Comparison of ENCODE assay signal across 12 cellular contexts in the genomic region with DNA sequence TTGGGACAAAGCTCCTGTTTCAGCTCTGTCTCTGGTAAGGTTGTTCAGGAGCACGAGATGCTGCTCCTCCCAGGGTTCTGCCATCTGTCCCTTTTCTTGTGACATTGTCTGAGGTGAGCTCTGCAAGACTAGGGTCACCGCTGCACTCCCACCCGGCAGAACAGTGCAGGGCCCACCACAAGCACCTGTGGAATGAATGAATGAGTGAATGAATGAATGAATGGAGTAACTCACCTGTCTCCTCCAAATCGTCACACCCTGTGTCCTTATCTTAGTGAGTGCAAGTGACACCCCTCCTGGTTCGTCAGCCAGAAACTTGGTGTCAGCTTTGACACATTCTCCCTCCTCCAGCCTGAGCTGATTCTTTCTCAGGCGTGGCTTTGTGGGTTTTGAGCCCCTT.
DNase-seq lines count a peak whose midpoint lies in the region; ATAC-seq and TF ChIP-seq lines count a peak whose summit lies in the region.
"Had no signal": no experiment of that assay in that cellular context is flagged by ENCODE, and none has a peak within 500 bp of the region (broad histone marks: within the 10 kb centered on the region; RNA-seq: fewer than 3 reads in every experiment).

No MANE protein-coding gene starts in this region.

- ATAC-seq in HG02571 (IDR thresholded peaks at IDR 0.05; ENCODE audit: unreplicated experiment): no peak

- no peaks in the 10 kb centered on the region for H4K20me1 ChIP-seq in smooth muscle cell (ENCODE audit: low read depth)

- no peaks in the 10 kb centered on the region for H3K36me3 Mint-ChIP-seq in activated T-cell treated with anti-CD3 and anti-CD28 coated beads, Interleukin-2, amount 50 U/mL, for 24 hours (ENCODE audit: low read depth)
- no peaks in the 10 kb centered on the region for H3K36me3 Mint-ChIP-seq in activated T-helper 1 cell treated with anti-CD3 and anti-CD28 coated beads, Interleukin-12 subunit alpha, Interleukin-12 subunit beta, Interleukin-2, Interleukin-4 antibody, amounts not matched to agents 30 ng/mL and 10 ng/mL and 1 ng/mL, durations not matched to agents 14 hours and 24 hours and 36 hours (ENCODE audit: low read depth)

- H3K79me2 ChIP-seq in smooth muscle cell (ENCODE audit: low read depth): no peaks in the 10 kb centered on the region

- H3K27me3 Mint-ChIP-seq in activated T-cell treated with anti-CD3 and anti-CD28 coated beads, Interleukin-2, amount 50 U/mL, for 24 hours: peaks cover 57% of the 10 kb centered on the region
- peaks cover 34% of the 10 kb centered on the region for H3K27me3 Mint-ChIP-seq in activated T-helper 1 cell treated with anti-CD3 and anti-CD28 coated beads, Interleukin-12 subunit alpha, Interleukin-12 subunit beta, Interleukin-2, Interleukin-4 antibody, amounts not matched to agents 30 ng/mL and 10 ng/mL and 1 ng/mL, durations not matched to agents 14 hours and 24 hours and 36 hours (ENCODE audit: insufficient read depth)

- no peaks in the 10 kb centered on the region for H3K9me3 ChIP-seq in iPS-20b (ENCODE audit: insufficient read depth, low read depth, low read length)
- H3K9me3 ChIP-seq in smooth muscle cell (replicated peaks; ENCODE audit: low read depth): no peaks in the 10 kb centered on the region
- H3K9me3 ChIP-seq in uterus: no peaks in the 10 kb centered on the region
- H3K9me3 ChIP-seq: Peyer's patch had no signal

- H3K27ac ChIP-seq in iPS-20b (ENCODE audit: low read length): no peak overlapping the region
- H3K27ac ChIP-seq in smooth muscle cell (ENCODE audit: low read depth): no peak overlapping the region
- no peak overlapping the region for H3K27ac ChIP-seq in uterus
- H3K27ac ChIP-seq: Peyer's patch had no signal

- TF ChIP-seq POLR2A in uterus (IDR thresholded peaks at IDR 0.05): no peak

- intact Hi-C loops in activated T-helper 1 cell treated with anti-CD3 and anti-CD28 coated beads, Interleukin-12 subunit alpha, Interleukin-12 subunit beta, Interleukin-2, Interleukin-4 antibody, amounts not matched to agents 30 ng/mL and 10 ng/mL and 1 ng/mL, durations not matched to agents 14 hours and 24 hours and 36 hours (cut with micrococcal nuclease): no loop called here
- intact Hi-C loops in uterus (cut with DNase I; ENCODE audit: low total_unique reads): no loop called here

- H3K9me3 Mint-ChIP-seq in activated T-cell treated with anti-CD3 and anti-CD28 coated beads, Interleukin-2, amount 50 U/mL, for 24 hours: no peaks in the 10 kb centered on the region
- H3K9me3 Mint-ChIP-seq in activated T-helper 1 cell treated with anti-CD3 and anti-CD28 coated beads, Interleukin-12 subunit alpha, Interleukin-12 subunit beta, Interleukin-2, Interleukin-4 antibody, amounts not matched to agents 30 ng/mL and 10 ng/mL and 1 ng/mL, durations not matched to agents 14 hours and 24 hours and 36 hours: no peaks in the 10 kb centered on the region

- peak overlapping the region; percentile 79 for H3K4me2 ChIP-seq in smooth muscle cell

- H3K4me3 ChIP-seq in iPS-20b (ENCODE audit: low read length) (peak overlapping the region; percentile 67; the same call in 1 of the 2 replicates), smooth muscle cell (no peak overlapping the region), uterus (no peak overlapping the region)

- H3K4me1 ChIP-seq in iPS-20b (ENCODE audit: insufficient read depth, low read length) (no peaks in the 10 kb centered on the region), smooth muscle cell (ENCODE audit: low read depth) (peaks cover 8% of the 10 kb centered on the region), uterus (no peaks in the 10 kb centered on the region)

- H3K36me3 ChIP-seq in iPS-20b (ENCODE audit: insufficient read depth, low read depth, low read length): no peaks in the 10 kb centered on the region
- H3K36me3 ChIP-seq in smooth muscle cell (ENCODE audit: low read depth): no peaks in the 10 kb centered on the region
- H3K36me3 ChIP-seq in uterus: no peaks in the 10 kb centered on the region
- H3K36me3 ChIP-seq: Peyer's patch had no signal

- H3K4me3 Mint-ChIP-seq in activated T-cell treated with anti-CD3 and anti-CD28 coated beads, Interleukin-2, amount 50 U/mL, for 24 hours: peak overlapping the region; percentile 65
- H3K4me3 Mint-ChIP-seq in activated T-helper 1 cell treated with anti-CD3 and anti-CD28 coated beads, Interleukin-12 subunit alpha, Interleukin-12 subunit beta, Interleukin-2, Interleukin-4 antibody, amounts not matched to agents 30 ng/mL and 10 ng/mL and 1 ng/mL, durations not matched to agents 14 hours and 24 hours and 36 hours: peak overlapping the region; percentile 58

- H3K27ac Mint-ChIP-seq in activated T-cell treated with anti-CD3 and anti-CD28 coated beads, Interleukin-2, amount 50 U/mL, for 24 hours: no peak overlapping the region
- H3K27ac Mint-ChIP-seq in activated T-helper 1 cell treated with anti-CD3 and anti-CD28 coated beads, Interleukin-12 subunit alpha, Interleukin-12 subunit beta, Interleukin-2, Interleukin-4 antibody, amounts not matched to agents 30 ng/mL and 10 ng/mL and 1 ng/mL, durations not matched to agents 14 hours and 24 hours and 36 hours: no peak overlapping the region

- whole genome bisulfite sequencing in smooth muscle cell (ENCODE audit: low lambda C conversion rate): 68% methylated on average over 6 of the region's 6 CpGs

- H3K27me3 ChIP-seq in iPS-20b (ENCODE audit: insufficient read depth, low read length) (peaks cover 33% of the 10 kb centered on the region), smooth muscle cell (ENCODE audit: low read depth) (peaks cover 50% of the 10 kb centered on the region), uterus (no peaks in the 10 kb centered on the region)
- H3K27me3 ChIP-seq: Peyer's patch had no signal

- TF ChIP-seq CTCF in smooth muscle cell (IDR thresholded peaks at IDR 0.05; ENCODE audit: borderline replicate concordance, insufficient read depth, poor library complexity, severe bottlenecking) (no peak), uterus (IDR thresholded peaks at IDR 0.05) (no peak)

- no peaks in the 10 kb centered on the region for H3F3A ChIP-seq in smooth muscle cell (ENCODE audit: low read depth)

- DNase-seq in activated T-cell treated with anti-CD3 and anti-CD28 coated beads, Interleukin-2, amount 50 U/mL, for 24 hours: no peak
- DNase-seq in activated T-cell treated with anti-CD3 and anti-CD28 coated beads, Interleukin-2, amount 50 U/mL, for 1 hour: no peak
- no peak for DNase-seq in activated T-helper 1 cell treated with anti-CD3 and anti-CD28 coated beads, Interleukin-12 subunit alpha, Interleukin-12 subunit beta, Interleukin-2, Interleukin-4 antibody, amounts not matched to agents 30 ng/mL and 10 ng/mL and 1 ng/mL, durations not matched to agents 14 hours and 24 hours and 36 hours (ENCODE audit: low spot score)
- DNase-seq in smooth muscle cell (lab: John Stamatoyannopoulos, UW; ENCODE audit: unreplicated experiment) (no peak), NCI-H82 (lab: John Stamatoyannopoulos, UW) (no peak), uterus (no peak)
- DNase-seq: activated effector memory CD4-positive, alpha-beta T cell treated with anti-CD3 and anti-CD28 coated beads, Interleukin-2, amount 50 U/mL, for 16 hours; GDM1; mesendoderm had no signal

- no peak overlapping the region for H3K9ac ChIP-seq in iPS-20b (ENCODE audit: low read depth, low read length)
- no peak overlapping the region for H3K9ac ChIP-seq in smooth muscle cell (ENCODE audit: low read depth)

- no peak overlapping the region for H2AFZ ChIP-seq in smooth muscle cell (ENCODE audit: low read depth)

- H3K4me1 Mint-ChIP-seq in activated T-cell treated with anti-CD3 and anti-CD28 coated beads, Interleukin-2, amount 50 U/mL, for 24 hours (ENCODE audit: low read depth): peaks cover 16% of the 10 kb centered on the region
- H3K4me1 Mint-ChIP-seq in activated T-helper 1 cell treated with anti-CD3 and anti-CD28 coated beads, Interleukin-12 subunit alpha, Interleukin-12 subunit beta, Interleukin-2, Interleukin-4 antibody, amounts not matched to agents 30 ng/mL and 10 ng/mL and 1 ng/mL, durations not matched to agents 14 hours and 24 hours and 36 hours (ENCODE audit: low read depth): peaks cover 8% of the 10 kb centered on the region
